ENCODE assay signal across 13 cellular contexts in the genomic region with DNA sequence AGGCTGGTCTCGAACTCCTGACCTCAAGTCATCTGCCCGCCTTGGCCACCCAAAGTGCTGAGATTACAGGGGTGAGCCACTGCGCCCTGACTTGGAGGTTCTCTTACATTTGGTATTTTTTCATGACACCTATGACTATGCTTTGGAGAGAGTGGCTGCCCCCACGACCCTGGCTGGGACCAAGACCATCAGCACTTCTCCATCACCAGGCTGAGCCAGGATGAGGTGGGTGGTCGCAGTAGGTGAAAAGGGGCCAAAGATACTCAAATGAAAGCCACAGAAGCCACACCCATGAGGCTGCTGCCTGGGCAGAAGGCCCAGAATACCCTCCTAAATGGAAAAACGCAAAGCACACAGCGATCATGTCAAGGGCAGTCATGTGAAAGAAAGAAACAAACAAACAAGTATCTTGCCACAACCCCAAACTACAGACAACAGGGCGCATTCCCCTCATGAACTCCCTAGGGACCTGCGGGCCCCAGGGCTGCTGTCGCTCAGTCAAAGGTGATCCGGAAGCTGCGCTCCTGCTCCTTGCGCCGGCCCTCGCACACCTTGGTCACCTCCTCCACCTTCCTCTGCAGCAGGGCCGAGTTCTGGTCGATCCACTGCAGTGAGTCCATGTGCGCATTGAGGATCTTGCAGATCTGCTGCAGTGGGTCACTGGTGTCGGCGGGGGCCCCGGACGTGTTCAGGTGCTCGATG. TPM values are rescaled to one million over a fixed set of nuclear protein-coding genes. Genes with fewer than 3 reads are reported as not detected.
DNase-seq lines count a peak whose midpoint lies in the region; ATAC-seq and TF ChIP-seq lines count a peak whose summit lies in the region.
"Had no signal": no experiment of that assay in that cellular context is flagged by ENCODE, and none has a peak within 500 bp of the region (broad histone marks: within the 10 kb centered on the region; RNA-seq: fewer than 3 reads in every experiment).

No MANE protein-coding gene starts in this region.

- no peak overlapping the region for H3K4me3 ChIP-seq in Caco-2 (ENCODE audit: low read depth, low read length)
- H3K4me3 ChIP-seq: cardiac muscle cell, gastrocnemius medialis, lower lobe of right lung had no signal

- H3K9me3 ChIP-seq in Caco-2 = no peaks in the 10 kb centered on the region
- H3K9me3 ChIP-seq: gastrocnemius medialis, lower lobe of right lung had no signal

- no peak for TF ChIP-seq CTCF in Caco-2 (IDR thresholded peaks at IDR 0.05; ENCODE audit: insufficient read depth in 1 of 2, low read depth in 1 of 2, low read length in 1 of 2, severe bottlenecking in 1 of 2, unreplicated experiment in 1 of 2)

- peak overlapping the region; percentile 19 for H3K27ac Mint-ChIP-seq in Caco-2 (ENCODE audit: unreplicated experiment)
- peak overlapping the region; percentile 35 for H3K27ac Mint-ChIP-seq in central memory CD8-positive, alpha-beta T cell (ENCODE audit: low read depth)

- peak; percentile 38 for ATAC-seq in GM19438 (IDR thresholded peaks at IDR 0.05; ENCODE audit: low read depth, unreplicated experiment)
- ATAC-seq in central memory CD8-positive, alpha-beta T cell (replicated peaks; ENCODE audit: extremely low read depth, poor library complexity, severe bottlenecking) = no peak
- no peak for ATAC-seq in GM21737 (IDR thresholded peaks at IDR 0.05; ENCODE audit: unreplicated experiment)
- ATAC-seq: gastrocnemius medialis; HCT116; lower lobe of right lung; naive thymus-derived CD8-positive, alpha-beta T cell; PC-3 had no signal

- H3K9me3 Mint-ChIP-seq in Caco-2 (ENCODE audit: unreplicated experiment) = no peaks in the 10 kb centered on the region
- no peaks in the 10 kb centered on the region for H3K9me3 Mint-ChIP-seq in central memory CD8-positive, alpha-beta T cell
- H3K9me3 Mint-ChIP-seq: naive thymus-derived CD8-positive, alpha-beta T cell had no signal

- CTCF ChIA-PET in Caco-2 (lab: Charles Lee) = no interaction called here

- intact Hi-C loops in Caco-2 (cut with micrococcal nuclease; ENCODE audit: unreplicated experiment) = no loop called here

- DNase-seq in Caco-2 (no peak), AG08395 (ENCODE audit: low spot score) (no peak), NCI-H1092 treated with DMSO at 0.1 percent for 48 hours (lab: John Stamatoyannopoulos, UW) (no peak)
- DNase-seq in central memory CD8-positive, alpha-beta T cell (ENCODE audit: low spot score in 2 of 2) = no peak
- DNase-seq: gastrocnemius medialis; lower lobe of right lung; naive thymus-derived CD8-positive, alpha-beta T cell; NCI-H446 treated with DMSO at 0.1 percent for 48 hours; PC-3 had no signal

- H3K27me3 Mint-ChIP-seq in Caco-2 (ENCODE audit: insufficient read depth, unreplicated experiment) = no peaks in the 10 kb centered on the region
- H3K27me3 Mint-ChIP-seq in central memory CD8-positive, alpha-beta T cell = no peaks in the 10 kb centered on the region
- H3K27me3 Mint-ChIP-seq: naive thymus-derived CD8-positive, alpha-beta T cell had no signal

- no TSS peak for BruUV-seq in Caco-2 (replicated peaks; lab: Mats Ljungman, UMichigan)

- H3K4me1 ChIP-seq in Caco-2 = peaks cover 16% of the 10 kb centered on the region

- peak overlapping the region; percentile 14 for H3K4me3 Mint-ChIP-seq in Caco-2 (ENCODE audit: unreplicated experiment)
- no peak overlapping the region for H3K4me3 Mint-ChIP-seq in central memory CD8-positive, alpha-beta T cell
- H3K4me3 Mint-ChIP-seq: naive thymus-derived CD8-positive, alpha-beta T cell had no signal

- peaks cover 11% of the 10 kb centered on the region for H3K36me3 ChIP-seq in Caco-2 (ENCODE audit: control insufficient read depth, insufficient read depth, low read length)

- H3K4me1 Mint-ChIP-seq in Caco-2 (ENCODE audit: low read depth, unreplicated experiment) = peaks cover 14% of the 10 kb centered on the region
- H3K4me1 Mint-ChIP-seq in central memory CD8-positive, alpha-beta T cell = peaks cover 11% of the 10 kb centered on the region

- H3K27me3 ChIP-seq in Caco-2 (replicated peaks; ENCODE audit: control insufficient read depth, insufficient read depth, low read length) = no peaks in the 10 kb centered on the region
- H3K27me3 ChIP-seq: cardiac muscle cell, gastrocnemius medialis had no signal

- peaks cover 75% of the 10 kb centered on the region for H3K36me3 Mint-ChIP-seq in Caco-2 (ENCODE audit: insufficient read depth, unreplicated experiment)
- H3K36me3 Mint-ChIP-seq in central memory CD8-positive, alpha-beta T cell (ENCODE audit: insufficient read depth) = peaks cover 14% of the 10 kb centered on the region

- POLR2A ChIA-PET in Caco-2 (lab: Charles Lee) = no interaction called here

RNA-seq across cellular contexts. Expression of gene IL4I1, which starts 11.2 kb away (rescaled TPM):
- total RNA-seq in Caco-2 (2022) = 0.61 and 1.1 TPM in 2 replicates
- total RNA-seq: cardiac muscle cell had no signal

RNA-seq across cellular contexts. Expression of gene ATF5, which starts 21.1 kb away (rescaled TPM):
- 47.3 and 64.0 TPM in 2 replicates for total RNA-seq in Caco-2 (2022)

RNA-seq across cellular contexts. Expression of gene NUP62, which starts 21.4 kb away (rescaled TPM):
- 116 and 118 TPM in 2 replicates for total RNA-seq in Caco-2 (2022)

RNA-seq across cellular contexts. Expression of gene TBC1D17, which starts 30.4 kb away (rescaled TPM):
- 55.3 and 56.5 TPM in 2 replicates for total RNA-seq in Caco-2 (2022)

RNA-seq across cellular contexts. Expression of gene AKT1S1, which starts 30.7 kb away (rescaled TPM):
- 64.6 and 77.6 TPM in 2 replicates for total RNA-seq in Caco-2 (2022)
